In the genomic region with DNA sequence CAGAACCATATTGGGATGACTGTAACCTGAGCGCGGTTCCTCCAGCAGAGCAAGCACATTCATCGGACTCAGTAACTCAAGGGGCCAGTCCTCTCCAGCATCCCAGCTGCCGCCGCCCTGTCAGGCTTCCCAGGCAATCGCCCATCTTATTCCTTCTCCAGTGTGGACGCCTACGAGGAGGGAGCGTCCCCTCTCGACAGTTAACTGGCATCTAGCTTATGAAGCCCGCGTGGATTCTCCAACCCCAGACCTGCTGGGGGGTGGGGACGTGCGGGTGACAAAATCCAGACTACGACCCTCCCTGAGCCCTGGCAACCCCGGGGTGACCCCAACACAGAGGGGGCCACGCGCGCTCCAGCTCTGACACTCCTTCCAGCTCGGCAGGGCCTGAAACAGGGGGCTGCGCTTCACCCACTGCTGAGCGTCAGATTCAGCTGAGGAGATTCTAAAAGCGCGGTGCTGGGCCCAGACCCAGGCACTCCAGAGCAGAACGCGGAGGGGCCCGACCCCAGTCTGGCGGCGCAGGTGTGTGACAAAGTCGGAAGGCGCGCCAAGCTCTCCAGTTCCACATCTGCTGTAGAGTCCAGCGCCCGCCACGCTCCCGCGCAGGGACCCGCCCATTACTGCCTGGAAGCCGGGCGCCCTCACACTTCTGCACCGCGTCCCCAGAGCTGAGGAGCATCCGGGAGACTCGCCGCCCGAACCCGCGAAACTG, we compare ENCODE assay signal across 1 cellular context.
TF ChIP-seq lines count a peak whose summit lies in the region.

No MANE protein-coding gene starts in this region.

TF ChIP-seq in HEK293, 187 proteins besides CTCF, POLR2A, EP300 and RAD21 (continued from another document):
- TF ChIP-seq, protein P1, sequence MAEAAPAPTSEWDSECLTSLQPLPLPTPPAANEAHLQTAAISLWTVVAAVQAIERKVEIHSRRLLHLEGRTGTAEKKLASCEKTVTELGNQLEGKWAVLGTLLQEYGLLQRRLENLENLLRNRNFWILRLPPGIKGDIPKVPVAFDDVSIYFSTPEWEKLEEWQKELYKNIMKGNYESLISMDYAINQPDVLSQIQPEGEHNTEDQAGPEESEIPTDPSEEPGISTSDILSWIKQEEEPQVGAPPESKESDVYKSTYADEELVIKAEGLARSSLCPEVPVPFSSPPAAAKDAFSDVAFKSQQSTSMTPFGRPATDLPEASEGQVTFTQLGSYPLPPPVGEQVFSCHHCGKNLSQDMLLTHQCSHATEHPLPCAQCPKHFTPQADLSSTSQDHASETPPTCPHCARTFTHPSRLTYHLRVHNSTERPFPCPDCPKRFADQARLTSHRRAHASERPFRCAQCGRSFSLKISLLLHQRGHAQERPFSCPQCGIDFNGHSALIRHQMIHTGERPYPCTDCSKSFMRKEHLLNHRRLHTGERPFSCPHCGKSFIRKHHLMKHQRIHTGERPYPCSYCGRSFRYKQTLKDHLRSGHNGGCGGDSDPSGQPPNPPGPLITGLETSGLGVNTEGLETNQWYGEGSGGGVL (tag by site-specific recombination; IDR thresholded peaks at IDR 0.05) = no peak
- TF ChIP-seq ZBTB20 (tag by site-specific recombination; IDR thresholded peaks at IDR 0.05) (peak; percentile 75), ZNF132 (tag by site-specific recombination; IDR thresholded peaks at IDR 0.05; ENCODE audit: borderline replicate concordance) (no peak), ZFP69B (tag by site-specific recombination; IDR thresholded peaks at IDR 0.05) (peak; percentile 71), ZNF114 (tag by site-specific recombination; IDR thresholded peaks at IDR 0.05) (no peak), ZNF2 (tag by site-specific recombination; IDR thresholded peaks at IDR 0.05) (peak; percentile 73), ZNF335 (tag by site-specific recombination; conservative IDR thresholded peaks at IDR 0.05) (peak; percentile 89), OVOL3 (tag by site-specific recombination; IDR thresholded peaks at IDR 0.05) (no peak), ZFP37 (tag by site-specific recombination; IDR thresholded peaks at IDR 0.05) (0 out of 2 replicates have a peak, but pooled peaks have one; percentile 40), GLIS1 (tag by site-specific recombination; IDR thresholded peaks at IDR 0.05) (peak; percentile 44), KLF16 (tag by site-specific recombination; IDR thresholded peaks at IDR 0.05) (0 out of 2 replicates have a peak, but pooled peaks have one; percentile 26), ZEB2 (tag by site-specific recombination; IDR thresholded peaks at IDR 0.05) (peak; percentile 15; the same call in 1 of the 2 replicates), ZXDB (tag by site-specific recombination; IDR thresholded peaks at IDR 0.05) (0 out of 2 replicates have a peak, but pooled peaks have one; percentile 13), ZNF202 (tag by site-specific recombination; IDR thresholded peaks at IDR 0.05; ENCODE audit: borderline replicate concordance) (no peak), ZNF600 (tag by site-specific recombination; IDR thresholded peaks at IDR 0.05) (peak; percentile 71), ZNF394 (tag by site-specific recombination; IDR thresholded peaks at IDR 0.05; ENCODE audit: borderline replicate concordance) (no peak), SP2 (tag by site-specific recombination; IDR thresholded peaks at IDR 0.05) (peak; percentile 40), ZNF561 (tag by site-specific recombination; IDR thresholded peaks at IDR 0.05; ENCODE audit: borderline replicate concordance) (0 out of 2 replicates have a peak, but pooled peaks have one; percentile 48), ZNF391 (tag by site-specific recombination; IDR thresholded peaks at IDR 0.05; ENCODE audit: borderline replicate concordance, low read depth) (0 out of 2 replicates have a peak, but pooled peaks have one; percentile 34), ZNF501 (tag by site-specific recombination; IDR thresholded peaks at IDR 0.05) (peak; percentile 15; the same call in 1 of the 2 replicates)
- TF ChIP-seq, protein P2, sequence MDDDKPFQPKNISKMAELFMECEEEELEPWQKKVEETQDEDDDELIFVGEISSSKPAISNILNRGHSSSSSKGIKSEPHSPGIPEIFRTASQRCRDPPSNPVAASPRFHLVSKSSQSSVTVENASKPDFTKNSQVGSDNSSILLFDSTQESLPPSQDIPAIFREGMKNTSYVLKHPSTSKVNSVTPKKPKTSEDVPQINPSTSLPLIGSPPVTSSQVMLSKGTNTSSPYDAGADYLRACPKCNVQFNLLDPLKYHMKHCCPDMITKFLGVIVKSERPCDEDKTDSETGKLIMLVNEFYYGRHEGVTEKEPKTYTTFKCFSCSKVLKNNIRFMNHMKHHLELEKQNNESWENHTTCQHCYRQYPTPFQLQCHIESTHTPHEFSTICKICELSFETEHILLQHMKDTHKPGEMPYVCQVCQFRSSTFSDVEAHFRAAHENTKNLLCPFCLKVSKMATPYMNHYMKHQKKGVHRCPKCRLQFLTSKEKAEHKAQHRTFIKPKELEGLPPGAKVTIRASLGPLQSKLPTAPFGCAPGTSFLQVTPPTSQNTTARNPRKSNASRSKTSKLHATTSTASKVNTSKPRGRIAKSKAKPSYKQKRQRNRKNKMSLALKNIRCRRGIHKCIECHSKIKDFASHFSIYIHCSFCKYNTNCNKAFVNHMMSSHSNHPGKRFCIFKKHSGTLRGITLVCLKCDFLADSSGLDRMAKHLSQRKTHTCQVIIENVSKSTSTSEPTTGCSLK (tag by site-specific recombination; IDR thresholded peaks at IDR 0.05) = no peak
- TF ChIP-seq, protein P3, sequence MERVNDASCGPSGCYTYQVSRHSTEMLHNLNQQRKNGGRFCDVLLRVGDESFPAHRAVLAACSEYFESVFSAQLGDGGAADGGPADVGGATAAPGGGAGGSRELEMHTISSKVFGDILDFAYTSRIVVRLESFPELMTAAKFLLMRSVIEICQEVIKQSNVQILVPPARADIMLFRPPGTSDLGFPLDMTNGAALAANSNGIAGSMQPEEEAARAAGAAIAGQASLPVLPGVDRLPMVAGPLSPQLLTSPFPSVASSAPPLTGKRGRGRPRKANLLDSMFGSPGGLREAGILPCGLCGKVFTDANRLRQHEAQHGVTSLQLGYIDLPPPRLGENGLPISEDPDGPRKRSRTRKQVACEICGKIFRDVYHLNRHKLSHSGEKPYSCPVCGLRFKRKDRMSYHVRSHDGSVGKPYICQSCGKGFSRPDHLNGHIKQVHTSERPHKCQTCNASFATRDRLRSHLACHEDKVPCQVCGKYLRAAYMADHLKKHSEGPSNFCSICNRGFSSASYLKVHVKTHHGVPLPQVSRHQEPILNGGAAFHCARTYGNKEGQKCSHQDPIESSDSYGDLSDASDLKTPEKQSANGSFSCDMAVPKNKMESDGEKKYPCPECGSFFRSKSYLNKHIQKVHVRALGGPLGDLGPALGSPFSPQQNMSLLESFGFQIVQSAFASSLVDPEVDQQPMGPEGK (tag by site-specific recombination; IDR thresholded peaks at IDR 0.05) = peak; percentile 57; the same call in 1 of the 2 replicates
- TF ChIP-seq, protein P4, sequence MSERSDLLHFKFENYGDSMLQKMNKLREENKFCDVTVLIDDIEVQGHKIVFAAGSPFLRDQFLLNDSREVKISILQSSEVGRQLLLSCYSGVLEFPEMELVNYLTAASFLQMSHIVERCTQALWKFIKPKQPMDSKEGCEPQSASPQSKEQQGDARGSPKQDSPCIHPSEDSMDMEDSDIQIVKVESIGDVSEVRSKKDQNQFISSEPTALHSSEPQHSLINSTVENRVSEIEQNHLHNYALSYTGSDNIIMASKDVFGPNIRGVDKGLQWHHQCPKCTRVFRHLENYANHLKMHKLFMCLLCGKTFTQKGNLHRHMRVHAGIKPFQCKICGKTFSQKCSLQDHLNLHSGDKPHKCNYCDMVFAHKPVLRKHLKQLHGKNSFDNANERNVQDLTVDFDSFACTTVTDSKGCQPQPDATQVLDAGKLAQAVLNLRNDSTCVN (tag by site-specific recombination; optimal IDR thresholded peaks at IDR 0.05) = peak; percentile 89
- TF ChIP-seq, protein P5, sequence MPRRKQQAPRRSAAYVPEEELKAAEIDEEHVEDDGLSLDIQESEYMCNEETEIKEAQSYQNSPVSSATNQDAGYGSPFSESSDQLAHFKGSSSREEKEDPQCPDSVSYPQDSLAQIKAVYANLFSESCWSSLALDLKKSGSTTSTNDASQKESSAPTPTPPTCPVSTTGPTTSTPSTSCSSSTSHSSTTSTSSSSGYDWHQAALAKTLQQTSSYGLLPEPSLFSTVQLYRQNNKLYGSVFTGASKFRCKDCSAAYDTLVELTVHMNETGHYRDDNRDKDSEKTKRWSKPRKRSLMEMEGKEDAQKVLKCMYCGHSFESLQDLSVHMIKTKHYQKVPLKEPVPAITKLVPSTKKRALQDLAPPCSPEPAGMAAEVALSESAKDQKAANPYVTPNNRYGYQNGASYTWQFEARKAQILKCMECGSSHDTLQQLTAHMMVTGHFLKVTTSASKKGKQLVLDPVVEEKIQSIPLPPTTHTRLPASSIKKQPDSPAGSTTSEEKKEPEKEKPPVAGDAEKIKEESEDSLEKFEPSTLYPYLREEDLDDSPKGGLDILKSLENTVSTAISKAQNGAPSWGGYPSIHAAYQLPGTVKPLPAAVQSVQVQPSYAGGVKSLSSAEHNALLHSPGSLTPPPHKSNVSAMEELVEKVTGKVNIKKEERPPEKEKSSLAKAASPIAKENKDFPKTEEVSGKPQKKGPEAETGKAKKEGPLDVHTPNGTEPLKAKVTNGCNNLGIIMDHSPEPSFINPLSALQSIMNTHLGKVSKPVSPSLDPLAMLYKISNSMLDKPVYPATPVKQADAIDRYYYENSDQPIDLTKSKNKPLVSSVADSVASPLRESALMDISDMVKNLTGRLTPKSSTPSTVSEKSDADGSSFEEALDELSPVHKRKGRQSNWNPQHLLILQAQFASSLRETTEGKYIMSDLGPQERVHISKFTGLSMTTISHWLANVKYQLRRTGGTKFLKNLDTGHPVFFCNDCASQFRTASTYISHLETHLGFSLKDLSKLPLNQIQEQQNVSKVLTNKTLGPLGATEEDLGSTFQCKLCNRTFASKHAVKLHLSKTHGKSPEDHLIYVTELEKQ (tag by site-specific recombination; IDR thresholded peaks at IDR 0.05; ENCODE audit: borderline replicate concordance) = no peak
- TF ChIP-seq, protein P6, sequence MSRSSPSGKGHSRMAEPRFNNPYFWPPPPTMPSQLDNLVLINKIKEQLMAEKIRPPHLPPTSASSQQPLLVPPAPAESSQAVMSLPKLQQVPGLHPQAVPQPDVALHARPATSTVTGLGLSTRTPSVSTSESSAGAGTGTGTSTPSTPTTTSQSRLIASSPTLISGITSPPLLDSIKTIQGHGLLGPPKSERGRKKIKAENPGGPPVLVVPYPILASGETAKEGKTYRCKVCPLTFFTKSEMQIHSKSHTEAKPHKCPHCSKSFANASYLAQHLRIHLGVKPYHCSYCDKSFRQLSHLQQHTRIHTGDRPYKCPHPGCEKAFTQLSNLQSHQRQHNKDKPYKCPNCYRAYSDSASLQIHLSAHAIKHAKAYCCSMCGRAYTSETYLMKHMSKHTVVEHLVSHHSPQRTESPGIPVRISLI (tag by site-specific recombination; IDR thresholded peaks at IDR 0.05) = no peak
